ENCODE assay signal across 14 cellular contexts in genomic region chr19:43450545-43450997, GRCh38. TPM values are rescaled to one million over a fixed set of nuclear protein-coding genes. Genes with fewer than 3 reads are reported as not detected.
A peak's percentile ranks its signal among the peaks of the same experiment; 100 is the strongest.
DNase-seq lines count a peak whose midpoint lies in the region; ATAC-seq and TF ChIP-seq lines count a peak whose summit lies in the region.
"Had no signal": no experiment of that assay in that cellular context is flagged by ENCODE, and none has a peak within 500 bp of the region (broad histone marks: within the 10 kb centered on the region; RNA-seq: fewer than 3 reads in every experiment).

No MANE protein-coding gene starts in this region.

- TF ChIP-seq POLR2A in esophagus squamous epithelium (IDR thresholded peaks at IDR 0.05), result no peak

- no peak for DNase-seq in activated T-cell treated with anti-CD3 and anti-CD28 coated beads, Interleukin-2, amount 50 U/mL, for 24 hours
- DNase-seq in activated T-cell treated with anti-CD3 and anti-CD28 coated beads, Interleukin-2, amount 50 U/mL, for 48 hours, result no peak
- DNase-seq in esophagus squamous epithelium (lab: John Stamatoyannopoulos, UW) (no peak), stromal cell of bone marrow (ENCODE audit: low read depth) (peak; percentile 59), PC-9 (no peak), lower lobe of right lung (no peak)
- DNase-seq: activated CD4-positive, alpha-beta T cell treated with anti-CD3 and anti-CD28 coated beads for 48 hours; effector CD8-positive, alpha-beta T cell; NCI-H1417; NCI-H774 had no signal

- CTCF ChIA-PET in PC-9 (lab: Charles Lee), result interaction anchor here (0.7 kb wide), 1 partner anchor 69 kb away, joined by 3 read pairs; no protein-coding TSS in a partner anchor

- POLR2A ChIA-PET in PC-9 (lab: Charles Lee; ENCODE audit: unreplicated experiment), result no interaction called here

- peaks cover 36% of the 10 kb centered on the region for H3K4me1 Mint-ChIP-seq in activated T-cell treated with anti-CD3 and anti-CD28 coated beads, Interleukin-2, amount 50 U/mL, for 24 hours (ENCODE audit: low read depth)

- H3K79me2 ChIP-seq in PC-9 (ENCODE audit: low read depth), result no peaks in the 10 kb centered on the region

- H3K4me1 ChIP-seq in esophagus squamous epithelium (peaks cover 6 to 49% (median 10%) of the 10 kb centered on the region in 3 donors), PC-9 (replicated peaks; ENCODE audit: insufficient read depth) (peaks cover 18% of the 10 kb centered on the region), lower lobe of right lung (no peaks in the 10 kb centered on the region)

- H3K4me3 Mint-ChIP-seq in activated T-cell treated with anti-CD3 and anti-CD28 coated beads, Interleukin-2, amount 50 U/mL, for 24 hours, result no peak overlapping the region
- H3K4me3 Mint-ChIP-seq: activated naive CD4-positive, alpha-beta T cell treated with anti-CD3 and anti-CD28 coated beads, Interleukin-2, amount 50 U/mL, for 24 hours had no signal

- no peaks in the 10 kb centered on the region for H3K27me3 Mint-ChIP-seq in activated T-cell treated with anti-CD3 and anti-CD28 coated beads, Interleukin-2, amount 50 U/mL, for 24 hours
- H3K27me3 Mint-ChIP-seq: activated naive CD4-positive, alpha-beta T cell treated with anti-CD3 and anti-CD28 coated beads, Interleukin-2, amount 50 U/mL, for 24 hours had no signal

- ATAC-seq in lower lobe of right lung, result no peak

- H3K9me2 ChIP-seq in PC-9 (ENCODE audit: insufficient read depth), result no peaks in the 10 kb centered on the region

- intact Hi-C loops in esophagus squamous epithelium (cut with DNase I), result no loop called here
- intact Hi-C loops in PC-9 (cut with micrococcal nuclease; ENCODE audit: unreplicated experiment), result no loop called here
- intact Hi-C loops in lower lobe of right lung (cut with DNase I), result no loop called here

- peaks cover 18% of the 10 kb centered on the region for H3F3A ChIP-seq in PC-9 (ENCODE audit: insufficient read depth, low read depth)

- H3K36me3 ChIP-seq in esophagus squamous epithelium (no peaks in the 10 kb centered on the region), PC-9 (ENCODE audit: low read depth) (no peaks in the 10 kb centered on the region), lower lobe of right lung (no peaks in the 10 kb centered on the region)

- 20 to 29% methylated on average over 2 of the region's 2 CpGs for WGBS in esophagus squamous epithelium, 2 donors

- no peak overlapping the region for H3K4me2 ChIP-seq in PC-9

- no peaks in the 10 kb centered on the region for H3K27me3 ChIP-seq in esophagus squamous epithelium
- H3K27me3 ChIP-seq in PC-9 (ENCODE audit: insufficient read depth, low read depth), result no peaks in the 10 kb centered on the region
- no peaks in the 10 kb centered on the region for H3K27me3 ChIP-seq in lower lobe of right lung (ENCODE audit: low read depth)

- H3K9me3 ChIP-seq in esophagus squamous epithelium, result no peaks in the 10 kb centered on the region
- no peaks in the 10 kb centered on the region; the same call in 1 of the 2 replicates for H3K9me3 ChIP-seq in PC-9 (ENCODE audit: insufficient read depth, low read depth)
- no peaks in the 10 kb centered on the region for H3K9me3 ChIP-seq in lower lobe of right lung

- H3K4me3 ChIP-seq in esophagus squamous epithelium (no peak overlapping the region), PC-9 (no peak overlapping the region), lower lobe of right lung (no peak overlapping the region)

- no TSS peak for BruUV-seq in PC-9 (replicated peaks; lab: Mats Ljungman, UMichigan)

- no peak overlapping the region for H2AFZ ChIP-seq in PC-9

- TF ChIP-seq CTCF in esophagus squamous epithelium (IDR thresholded peaks at IDR 0.05) (no peak), PC-9 (conservative IDR thresholded peaks at IDR 0.05) (no peak), lower lobe of right lung (IDR thresholded peaks at IDR 0.05) (no peak)

- H3K27ac ChIP-seq in esophagus squamous epithelium, result peak overlapping the region; percentile 22 to 73 (median 38)
- no peak overlapping the region for H3K27ac ChIP-seq in PC-9
- no peak overlapping the region for H3K27ac ChIP-seq in lower lobe of right lung

- peaks cover 2% of the 10 kb centered on the region for H3K9me3 Mint-ChIP-seq in activated T-cell treated with anti-CD3 and anti-CD28 coated beads, Interleukin-2, amount 50 U/mL, for 24 hours
- H3K9me3 Mint-ChIP-seq: activated naive CD4-positive, alpha-beta T cell treated with anti-CD3 and anti-CD28 coated beads, Interleukin-2, amount 50 U/mL, for 24 hours had no signal

- H4K20me1 ChIP-seq in PC-9 (ENCODE audit: insufficient read depth), result no peaks in the 10 kb centered on the region

- H3K27ac Mint-ChIP-seq in activated T-cell treated with anti-CD3 and anti-CD28 coated beads, Interleukin-2, amount 50 U/mL, for 24 hours, result peak overlapping the region; percentile 82

- H3K36me3 Mint-ChIP-seq in activated T-cell treated with anti-CD3 and anti-CD28 coated beads, Interleukin-2, amount 50 U/mL, for 24 hours (ENCODE audit: low read depth), result no peaks in the 10 kb centered on the region
- H3K36me3 Mint-ChIP-seq: activated naive CD4-positive, alpha-beta T cell treated with anti-CD3 and anti-CD28 coated beads, Interleukin-2, amount 50 U/mL, for 24 hours had no signal

RNA-seq across cellular contexts. Expression of gene LYPD3, which starts 14.8 kb away (rescaled TPM):
- 100 to 1,000 TPM; 312 to 823 (median 569) TPM for total RNA-seq in esophagus squamous epithelium
- total RNA-seq in PC-9 (2021), result 70.8 and 78.3 TPM in 2 replicates
- 0.74 TPM for total RNA-seq in lower lobe of right lung
- total RNA-seq: HT1080, skeletal muscle tissue had no signal

RNA-seq across cellular contexts. Expression of gene TEX101, which starts 35.9 kb away (rescaled TPM):
- total RNA-seq in esophagus squamous epithelium, result 1 to 10 TPM in 1 of 4 donors, under 1 TPM in 1, not detected in 2; 0.53 to 3.4 TPM
- total RNA-seq in PC-9 (2021), result not detected in 2 replicates
- total RNA-seq in lower lobe of right lung, result not detected
- total RNA-seq: A673, HT1080, skeletal muscle tissue had no signal

RNA-seq across cellular contexts. Expression of gene PHLDB3, which starts 54.0 kb away (rescaled TPM):
- total RNA-seq in esophagus squamous epithelium (10 to 100 TPM; 45.3 to 92.8 (median 61.9) TPM), PC-9 (2021) (36.7 and 50.7 TPM in 2 replicates), lower lobe of right lung (7.8 TPM)

Comparison
In these comparisons a context has a peak if more than half of its experiments do, and no peak if none do; other contexts are left out.
1. H3K27ac ChIP-seq: peak in esophagus squamous epithelium (4 of 4); none in PC-9 (single experiment) and lower lobe of right lung (single experiment).
2. RNA of gene LYPD3, which starts 14.8 kb away (total RNA-seq): 312 to 823 TPM in esophagus squamous epithelium and 70.8 to 78.3 TPM in PC-9; 0.74 TPM in lower lobe of right lung (single experiment); every median in the first group is over 10 times any median in the second.